In the genomic region with DNA sequence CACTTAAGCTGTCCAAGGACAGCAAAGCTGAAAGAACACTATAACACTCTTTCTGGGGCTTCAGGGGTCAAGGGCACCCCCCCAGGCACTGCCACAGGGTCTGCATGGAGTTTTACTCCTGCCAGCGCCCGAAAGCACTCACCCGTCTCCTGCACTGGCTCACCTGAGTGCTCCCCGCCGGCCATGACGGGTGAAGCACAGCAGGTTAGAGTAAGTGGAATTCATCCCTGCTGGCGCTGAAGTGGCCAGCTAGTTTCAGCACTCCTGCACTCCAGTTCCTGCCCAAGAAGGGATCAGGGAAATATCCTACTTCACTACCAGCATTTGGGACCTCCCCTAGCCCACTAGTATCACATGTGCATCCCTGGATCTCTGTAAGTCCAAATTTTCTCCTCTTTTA, we compare ENCODE assay signal across 1 cellular context.
TF ChIP-seq lines count a peak whose summit lies in the region.

No MANE protein-coding gene starts in this region.

TF ChIP-seq in H1, 55 proteins besides CTCF, POLR2A, EP300 and RAD21:
- TF ChIP-seq TEAD4 (IDR thresholded peaks at IDR 0.05; ENCODE audit: low read depth, low read length), result no peak
- TF ChIP-seq RXRA (IDR thresholded peaks at IDR 0.05; ENCODE audit: insufficient read depth, low read depth, low read length), result no peak
- TF ChIP-seq HDAC2 (IDR thresholded peaks at IDR 0.05; ENCODE audit: borderline replicate concordance in 1 of 2, low read depth in 2 of 2, low read length in 2 of 2), result no peak
- TF ChIP-seq GABPA (IDR thresholded peaks at IDR 0.05; ENCODE audit: borderline replicate concordance, insufficient read depth, low read length), result no peak
- no peak for TF ChIP-seq POU5F1 (IDR thresholded peaks at IDR 0.05; ENCODE audit: low read depth, low read length)
- no peak for TF ChIP-seq ASH2L (IDR thresholded peaks at IDR 0.05; ENCODE audit: low read length)
- TF ChIP-seq HDAC6 (IDR thresholded peaks at IDR 0.05; ENCODE audit: low read depth, low read length), result no peak
- no peak for TF ChIP-seq BRCA1 (IDR thresholded peaks at IDR 0.05; ENCODE audit: low read depth, low read length)
- TF ChIP-seq GTF2F1 (IDR thresholded peaks at IDR 0.05; ENCODE audit: borderline replicate concordance, low read depth, low read length), result no peak
- TF ChIP-seq TAF7 (optimal IDR thresholded peaks at IDR 0.05; ENCODE audit: borderline replicate concordance, low read depth, low read length), result no peak
- TF ChIP-seq SP2 (IDR thresholded peaks at IDR 0.05; ENCODE audit: low read length), result no peak
- TF ChIP-seq NRF1 (IDR thresholded peaks at IDR 0.05; ENCODE audit: low read depth, low read length), result no peak
- no peak for TF ChIP-seq FOSL1 (IDR thresholded peaks at IDR 0.05; ENCODE audit: insufficient read depth, low read depth, low read length)
- no peak for TF ChIP-seq NANOG (IDR thresholded peaks at IDR 0.05; ENCODE audit: insufficient read depth, low read depth, low read length, poor library complexity, severe bottlenecking)
- TF ChIP-seq JUN (IDR thresholded peaks at IDR 0.05; ENCODE audit: low read depth, low read length), result no peak
- no peak for TF ChIP-seq BCL11A (IDR thresholded peaks at IDR 0.05; ENCODE audit: low read depth in 2 of 2, low read length in 2 of 2)
